ENCODE assay signal across 16 cellular contexts in the genomic region with DNA sequence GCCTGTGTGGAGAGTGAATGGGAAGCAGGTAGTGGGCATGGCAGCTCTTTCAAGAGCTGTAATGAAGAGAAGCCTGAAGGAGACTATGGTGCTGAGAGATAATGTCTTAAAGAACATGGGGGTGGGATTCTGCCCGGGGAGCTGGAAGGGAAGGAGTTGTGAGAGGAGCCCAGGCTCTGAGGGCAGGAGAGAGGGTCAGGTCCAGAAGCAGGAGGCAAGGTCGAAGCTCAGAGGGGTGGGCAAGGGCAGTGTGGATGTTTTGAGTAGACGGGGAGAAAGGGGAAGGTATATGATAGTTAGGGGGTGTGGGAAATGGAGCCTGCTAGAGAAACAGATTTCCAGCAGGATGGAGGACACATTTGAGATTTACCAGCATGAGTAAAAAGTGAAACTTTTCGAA. TPM values are rescaled to one million over a fixed set of nuclear protein-coding genes. Genes with fewer than 3 reads are reported as not detected.
A peak's percentile ranks its signal among the peaks of the same experiment; 100 is the strongest.
DNase-seq lines count a peak whose midpoint lies in the region; ATAC-seq, FAIRE-seq and TF ChIP-seq lines count a peak whose summit lies in the region.
"Had no signal": no experiment of that assay in that cellular context is flagged by ENCODE, and none has a peak within 500 bp of the region (broad histone marks: within the 10 kb centered on the region; RNA-seq: fewer than 3 reads in every experiment).

No MANE protein-coding gene starts in this region.

- H3K4me1 Mint-ChIP-seq in activated B cell treated with CpG ODN at 0.5 μM for 24 hours = peaks cover 44% of the 10 kb centered on the region
- H3K4me1 Mint-ChIP-seq in stimulated activated naive CD8-positive, alpha-beta T cell treated with anti-CD3 and anti-CD28 coated beads, Interleukin-15, amount 100 ng/mL, for 72 hours = peaks cover 51% of the 10 kb centered on the region

- H3K9me3 Mint-ChIP-seq in activated B cell treated with CpG ODN at 0.5 μM for 24 hours = no peaks in the 10 kb centered on the region
- H3K9me3 Mint-ChIP-seq in stimulated activated naive CD8-positive, alpha-beta T cell treated with anti-CD3 and anti-CD28 coated beads, Interleukin-15, amount 100 ng/mL, for 72 hours = no peaks in the 10 kb centered on the region

- peaks cover 53% of the 10 kb centered on the region for H3K79me2 ChIP-seq in HepG2 (ENCODE audit: insufficient read depth, low read length)

- 82% methylated on average over 4 of the region's 4 CpGs for WGBS in HepG2 (ENCODE audit: low lambda C conversion rate)

- TF ChIP-seq POLR2A in HepG2 (IDR thresholded peaks at IDR 0.05; ENCODE audit: insufficient read depth in 1 of 2, low read depth in 2 of 2, low read length in 2 of 2) = no peak

- H4K20me1 ChIP-seq in HepG2 (ENCODE audit: insufficient read depth, low read length) = peaks cover 17% of the 10 kb centered on the region; the same call in 1 of the 2 replicates

- H3K27me3 ChIP-seq in HepG2 (ENCODE audit: control insufficient read depth in 1 of 2, insufficient read depth in 2 of 2, low read length in 2 of 2) = peaks cover 0 to 4% of the 10 kb centered on the region in 2 experiments; a peak in 1 of 5 replicates
- H3K27me3 ChIP-seq: right atrium auricular region had no signal

- in situ Hi-C loops in HepG2 (cut with HindIII; ENCODE audit: extremely low pct_ligation_motif_present, low pct_unique_long_range_greater_than_20kb) = no loop called here

- H3K36me3 ChIP-seq in HepG2 (replicated peaks in 1 of 2; ENCODE audit: control insufficient read depth in 1 of 2, insufficient read depth in 2 of 2, low read length in 2 of 2) = peaks cover 20 to 36% of the 10 kb centered on the region in 2 experiments

- no peaks in the 10 kb centered on the region for H3K27me3 Mint-ChIP-seq in activated B cell treated with CpG ODN at 0.5 μM for 24 hours
- no peaks in the 10 kb centered on the region for H3K27me3 Mint-ChIP-seq in stimulated activated naive CD8-positive, alpha-beta T cell treated with anti-CD3 and anti-CD28 coated beads, Interleukin-15, amount 100 ng/mL, for 72 hours

- peak overlapping the region in 1 of 3 experiments; percentile 90; a peak in 1 of 6 replicates for H3K4me3 ChIP-seq in HepG2 (replicated peaks in 1 of 3; ENCODE audit: insufficient read depth in 1 of 3, low read depth in 2 of 3, low read length in 3 of 3)
- H3K4me3 ChIP-seq: right atrium auricular region had no signal

- CTCF ChIA-PET in activated B cell treated with CpG ODN at 0.5 μM for 24 hours (lab: Charles Lee) = no interaction called here
- CTCF ChIA-PET in HepG2 (lab: Yijun Ruan, JAX; ENCODE audit: low intra/inter-chr PET ratio, low total read pairs) = no interaction called here

- no TSS peak for BruUV-seq in HepG2 (replicated peaks; lab: Mats Ljungman, UMichigan)

- peak overlapping the region; percentile 95 for H3K4me3 Mint-ChIP-seq in activated B cell treated with CpG ODN at 0.5 μM for 24 hours
- H3K4me3 Mint-ChIP-seq in stimulated activated naive CD8-positive, alpha-beta T cell treated with anti-CD3 and anti-CD28 coated beads, Interleukin-15, amount 100 ng/mL, for 72 hours = peak overlapping the region; percentile 11 to 80

- no peak overlapping the region for H2AFZ ChIP-seq in HepG2 (ENCODE audit: low read length)

- no peak for TF ChIP-seq RAD21 in HepG2 (CRISPR knock-in tag; IDR thresholded peaks at IDR 0.05)

- no peaks in the 10 kb centered on the region for H3K9me3 ChIP-seq in HepG2 (ENCODE audit: low read length)
- H3K9me3 ChIP-seq: right atrium auricular region had no signal

- H3K4me1 ChIP-seq in HepG2 (ENCODE audit: insufficient read depth, low read length) = peaks cover 37% of the 10 kb centered on the region

- TF ChIP-seq CTCF in activated B cell treated with CpG ODN at 0.5 μM for 24 hours (IDR thresholded peaks at IDR 0.05) (no peak), HepG2 (CRISPR knock-in tag; IDR thresholded peaks at IDR 0.05) (no peak)

- FAIRE-seq in HepG2 (lab: Jason Lieb, UNC) = no peak
- FAIRE-seq: colon had no signal

- DNase-seq in left ventricle myocardium superior (peak; percentile 18), Right ventricle myocardium inferior (ENCODE audit: missing footprints) (no peak), activated B cell treated with CpG ODN at 0.5 μM for 24 hours (no peak), HepG2 (ENCODE audit: low spot score) (no peak), mesenteric fat pad (ENCODE audit: low spot score) (no peak), NCI-H748 (lab: John Stamatoyannopoulos, UW; ENCODE audit: unreplicated experiment) (no peak), NCI-H345 treated with DMSO at 0.1 percent for 48 hours (lab: John Stamatoyannopoulos, UW; ENCODE audit: unreplicated experiment) (no peak)
- no peak for DNase-seq in stimulated activated naive CD8-positive, alpha-beta T cell treated with anti-CD3 and anti-CD28 coated beads, Interleukin-15, amount 100 ng/mL, for 72 hours
- DNase-seq: activated CD4-positive, CD25-positive, alpha-beta regulatory T cell; NCI-H1048; NCI-H510A; substantia nigra had no signal

- POLR2A ChIA-PET in activated B cell treated with CpG ODN at 0.5 μM for 24 hours (lab: Charles Lee) = interaction anchor here (6.3 kb wide), 1 partner anchor 23 kb away, joined by 536 read pairs; a partner anchor contains a TSS
- POLR2A ChIA-PET in HepG2 (lab: Yijun Ruan, JAX) = interaction anchor here (1.4 to 6.0 kb wide), 4 partner anchors 9 to 29 kb away, joined by 5 to 149 read pairs (median 116); a partner anchor contains a TSS

- no peak overlapping the region for H3K27ac Mint-ChIP-seq in activated B cell treated with CpG ODN at 0.5 μM for 24 hours
- H3K27ac Mint-ChIP-seq in stimulated activated naive CD8-positive, alpha-beta T cell treated with anti-CD3 and anti-CD28 coated beads, Interleukin-15, amount 100 ng/mL, for 72 hours = peak overlapping the region in 1 of 2 donors; percentile 20

- H3K27ac ChIP-seq in HepG2 (ENCODE audit: extremely low read length, insufficient read depth, low read length) = no peak overlapping the region
- H3K27ac ChIP-seq: C4-2B had no signal

- TF ChIP-seq EP300 in HepG2 (IDR thresholded peaks at IDR 0.05; ENCODE audit: low read depth in 2 of 2, low read length in 2 of 2) (no peak), HepG2 (CRISPR knock-in tag; IDR thresholded peaks at IDR 0.05; ENCODE audit: borderline replicate concordance) (no peak)

- intact Hi-C loops in left ventricle myocardium superior (cut with micrococcal nuclease) = no loop called here
- intact Hi-C loops in Right ventricle myocardium inferior (cut with DNase I) = no loop called here
- intact Hi-C loops in activated B cell treated with CpG ODN at 0.5 μM for 24 hours (cut with micrococcal nuclease) = no loop called here
- intact Hi-C loops in HepG2 (cut with micrococcal nuclease; ENCODE audit: unreplicated experiment) = no loop called here

- peak overlapping the region; percentile 24; the same call in 1 of the 2 replicates for H3K9ac ChIP-seq in HepG2 (ENCODE audit: insufficient read depth, low read depth, low read length)

- ATAC-seq in left ventricle myocardium superior (no peak), Right ventricle myocardium inferior (no peak), activated B cell treated with CpG ODN at 0.5 μM for 24 hours (ENCODE audit: low read depth) (no peak), HepG2 (no peak)
- ATAC-seq in stimulated activated naive CD8-positive, alpha-beta T cell treated with anti-CD3 and anti-CD28 coated beads, Interleukin-15, amount 100 ng/mL, for 72 hours = no peak
- ATAC-seq: HCT116 had no signal

- peaks cover 45% of the 10 kb centered on the region for H3K36me3 Mint-ChIP-seq in activated B cell treated with CpG ODN at 0.5 μM for 24 hours (ENCODE audit: low read depth)

- H3K4me2 ChIP-seq in HepG2 (ENCODE audit: low read depth, low read length) = peak overlapping the region; percentile 98

RNA-seq across cellular contexts. Expression of a gene that starts 2.1 kb away (rescaled TPM):
- total RNA-seq in left ventricle myocardium superior (51.2 TPM), Right ventricle myocardium inferior (51.8 TPM), activated B cell treated with CpG ODN at 0.5 μM for 24 hours (55.2 and 61.8 TPM in 2 replicates), HepG2 (2016; rRNA removed; fragmentation: Illumina TruSeq; extraction: Trizol) (16.5 and 32.4 TPM in 2 replicates), mesenteric fat pad (18.2 TPM)
- 18.3 and 20.3 TPM in 2 replicates for total RNA-seq in HepG2 (2016; cell fraction: cytosol; rRNA removed; fragmentation: Illumina TruSeq; extraction: Trizol; ENCODE audit: low read depth)
- total RNA-seq in HepG2 (2016; cell fraction: insoluble cytoplasmic fraction; rRNA removed; fragmentation: Illumina TruSeq; extraction: Trizol) = 16.1 and 35.0 TPM in 2 replicates
- total RNA-seq in HepG2 (2016; cell fraction: membrane; rRNA removed; fragmentation: Illumina TruSeq; extraction: Trizol) = 28.2 and 28.4 TPM in 2 replicates
- 26.3 and 36.2 TPM in 2 replicates for total RNA-seq in HepG2 (2016; cell fraction: nucleus; rRNA removed; fragmentation: Illumina TruSeq; extraction: Trizol)
- 27.6 and 40.7 TPM in 2 replicates for polyA plus RNA-seq in HepG2 (2011; rRNA removed)
- 15.8 and 24.7 TPM in 2 replicates for polyA plus RNA-seq in HepG2 (2011; cell fraction: cytosol; rRNA removed)
- 157 and 173 TPM in 2 replicates for polyA plus RNA-seq in HepG2 (2011; cell fraction: nucleus; rRNA removed)
- 24.4 and 27.6 TPM in 2 replicates for polyA plus RNA-seq in HepG2 (2012)
- polyA plus RNA-seq in HepG2 (2016; cell fraction: cytosol; fragmentation: Illumina TruSeq; extraction: Trizol; ENCODE audit: low read depth) = 9.1 and 9.4 TPM in 2 replicates
- 17.4 and 18.2 TPM in 2 replicates for polyA plus RNA-seq in HepG2 (2016; cell fraction: insoluble cytoplasmic fraction; fragmentation: Illumina TruSeq; extraction: Trizol; ENCODE audit: low read depth)
- 15.5 and 17.2 TPM in 2 replicates for polyA plus RNA-seq in HepG2 (2016; cell fraction: membrane; fragmentation: Illumina TruSeq; extraction: Trizol; ENCODE audit: low read depth)
- 59.4 and 61.4 TPM in 2 replicates for polyA plus RNA-seq in HepG2 (2016; cell fraction: nucleus; fragmentation: Illumina TruSeq; extraction: Trizol; ENCODE audit: insufficient read depth, low read depth)
- polyA minus RNA-seq in HepG2 (2011; rRNA and poly(A)+ RNA removed; ENCODE audit: low replicate concordance) = 11.2 and 33.8 TPM in 2 replicates
- polyA minus RNA-seq in HepG2 (2011; cell fraction: cytosol; rRNA and poly(A)+ RNA removed) = 10.8 TPM in 2 replicates
- polyA minus RNA-seq in HepG2 (2011; cell fraction: nucleus; rRNA and poly(A)+ RNA removed) = 50.0 and 57.6 TPM in 2 replicates

RNA-seq across cellular contexts. Expression of a gene that starts 20.4 kb away (rescaled TPM):
- total RNA-seq in left ventricle myocardium superior = 105 TPM
- total RNA-seq in Right ventricle myocardium inferior = 98.4 TPM
- total RNA-seq in activated B cell treated with CpG ODN at 0.5 μM for 24 hours = 70.0 and 71.0 TPM in 2 replicates
- 13.0 and 27.6 TPM in 2 replicates for total RNA-seq in HepG2 (2016; rRNA removed; fragmentation: Illumina TruSeq; extraction: Trizol)
- 21.9 and 24.8 TPM in 2 replicates for total RNA-seq in HepG2 (2016; cell fraction: cytosol; rRNA removed; fragmentation: Illumina TruSeq; extraction: Trizol; ENCODE audit: low read depth)
- total RNA-seq in HepG2 (2016; cell fraction: insoluble cytoplasmic fraction; rRNA removed; fragmentation: Illumina TruSeq; extraction: Trizol) = 12.9 and 23.2 TPM in 2 replicates
- total RNA-seq in HepG2 (2016; cell fraction: membrane; rRNA removed; fragmentation: Illumina TruSeq; extraction: Trizol) = 50.1 and 53.8 TPM in 2 replicates
- 17.5 and 21.9 TPM in 2 replicates for total RNA-seq in HepG2 (2016; cell fraction: nucleus; rRNA removed; fragmentation: Illumina TruSeq; extraction: Trizol)
- 18.0 and 28.8 TPM in 2 replicates for polyA plus RNA-seq in HepG2 (2011; rRNA removed)
- polyA plus RNA-seq in HepG2 (2011; cell fraction: cytosol; rRNA removed) = 20.3 and 26.3 TPM in 2 replicates
- 94.3 and 114 TPM in 2 replicates for polyA plus RNA-seq in HepG2 (2011; cell fraction: nucleus; rRNA removed)
- polyA plus RNA-seq in HepG2 (2012) = 37.2 and 56.3 TPM in 2 replicates
- 43.4 and 46.1 TPM in 2 replicates for polyA plus RNA-seq in HepG2 (2016; cell fraction: cytosol; fragmentation: Illumina TruSeq; extraction: Trizol; ENCODE audit: low read depth)
- 40.1 and 49.6 TPM in 2 replicates for polyA plus RNA-seq in HepG2 (2016; cell fraction: insoluble cytoplasmic fraction; fragmentation: Illumina TruSeq; extraction: Trizol; ENCODE audit: low read depth)
- 85.0 and 102 TPM in 2 replicates for polyA plus RNA-seq in HepG2 (2016; cell fraction: membrane; fragmentation: Illumina TruSeq; extraction: Trizol; ENCODE audit: low read depth)
- 57.9 and 59.3 TPM in 2 replicates for polyA plus RNA-seq in HepG2 (2016; cell fraction: nucleus; fragmentation: Illumina TruSeq; extraction: Trizol; ENCODE audit: insufficient read depth, low read depth)
- polyA minus RNA-seq in HepG2 (2011; rRNA and poly(A)+ RNA removed; ENCODE audit: low replicate concordance) = 15.3 and 64.5 TPM in 2 replicates
- polyA minus RNA-seq in HepG2 (2011; cell fraction: cytosol; rRNA and poly(A)+ RNA removed) = 55.0 and 57.6 TPM in 2 replicates
- 18.6 and 21.0 TPM in 2 replicates for polyA minus RNA-seq in HepG2 (2011; cell fraction: nucleus; rRNA and poly(A)+ RNA removed)
- 69.9 TPM for total RNA-seq in mesenteric fat pad

RNA-seq across cellular contexts. Expression of a gene that starts 28.5 kb away (rescaled TPM):
- total RNA-seq in left ventricle myocardium superior = 13.2 TPM
- total RNA-seq in Right ventricle myocardium inferior = 14.4 TPM
- total RNA-seq in activated B cell treated with CpG ODN at 0.5 μM for 24 hours = 11.5 and 11.8 TPM in 2 replicates
- total RNA-seq in HepG2 (2016; rRNA removed; fragmentation: Illumina TruSeq; extraction: Trizol) = 2.5 and 5.2 TPM in 2 replicates
- total RNA-seq in HepG2 (2016; cell fraction: cytosol; rRNA removed; fragmentation: Illumina TruSeq; extraction: Trizol; ENCODE audit: low read depth) = 4.5 and 4.9 TPM in 2 replicates
- 2.9 and 5.6 TPM in 2 replicates for total RNA-seq in HepG2 (2016; cell fraction: insoluble cytoplasmic fraction; rRNA removed; fragmentation: Illumina TruSeq; extraction: Trizol)
- 6.2 and 6.3 TPM in 2 replicates for total RNA-seq in HepG2 (2016; cell fraction: membrane; rRNA removed; fragmentation: Illumina TruSeq; extraction: Trizol)
- total RNA-seq in HepG2 (2016; cell fraction: nucleus; rRNA removed; fragmentation: Illumina TruSeq; extraction: Trizol) = 7.1 TPM in 2 replicates
- 6.7 and 8.6 TPM in 2 replicates for polyA plus RNA-seq in HepG2 (2011; rRNA removed)
- polyA plus RNA-seq in HepG2 (2011; cell fraction: cytosol; rRNA removed) = 3.4 and 4.1 TPM in 2 replicates
- polyA plus RNA-seq in HepG2 (2011; cell fraction: nucleus; rRNA removed) = 6.6 and 6.7 TPM in 2 replicates
- polyA plus RNA-seq in HepG2 (2012) = 5.4 and 6.8 TPM in 2 replicates
- 4.9 and 6.2 TPM in 2 replicates for polyA plus RNA-seq in HepG2 (2016; cell fraction: cytosol; fragmentation: Illumina TruSeq; extraction: Trizol; ENCODE audit: low read depth)
- polyA plus RNA-seq in HepG2 (2016; cell fraction: insoluble cytoplasmic fraction; fragmentation: Illumina TruSeq; extraction: Trizol; ENCODE audit: low read depth) = 3.9 and 4.1 TPM in 2 replicates
- 5.5 and 7.1 TPM in 2 replicates for polyA plus RNA-seq in HepG2 (2016; cell fraction: membrane; fragmentation: Illumina TruSeq; extraction: Trizol; ENCODE audit: low read depth)
- 11.1 and 15.5 TPM in 2 replicates for polyA plus RNA-seq in HepG2 (2016; cell fraction: nucleus; fragmentation: Illumina TruSeq; extraction: Trizol; ENCODE audit: insufficient read depth, low read depth)
- polyA minus RNA-seq in HepG2 (2011; rRNA and poly(A)+ RNA removed; ENCODE audit: low replicate concordance) = 2.8 and 4.2 TPM in 2 replicates
- 1.7 and 2.2 TPM in 2 replicates for polyA minus RNA-seq in HepG2 (2011; cell fraction: cytosol; rRNA and poly(A)+ RNA removed)
- 11.5 and 12.3 TPM in 2 replicates for polyA minus RNA-seq in HepG2 (2011; cell fraction: nucleus; rRNA and poly(A)+ RNA removed)
- total RNA-seq in mesenteric fat pad = 3.8 TPM

RNA-seq across cellular contexts. Expression of a gene that starts 30.9 kb away (rescaled TPM):
- 5.1 TPM for total RNA-seq in left ventricle myocardium superior
- total RNA-seq in Right ventricle myocardium inferior = 5.9 TPM
- 33.4 and 40.4 TPM in 2 replicates for total RNA-seq in activated B cell treated with CpG ODN at 0.5 μM for 24 hours
- 7.3 and 11.7 TPM in 2 replicates for total RNA-seq in HepG2 (2016; rRNA removed; fragmentation: Illumina TruSeq; extraction: Trizol)
- 9.7 and 12.6 TPM in 2 replicates for total RNA-seq in HepG2 (2016; cell fraction: cytosol; rRNA removed; fragmentation: Illumina TruSeq; extraction: Trizol; ENCODE audit: low read depth)
- total RNA-seq in HepG2 (2016; cell fraction: insoluble cytoplasmic fraction; rRNA removed; fragmentation: Illumina TruSeq; extraction: Trizol) = 8.8 and 12.4 TPM in 2 replicates
- total RNA-seq in HepG2 (2016; cell fraction: membrane; rRNA removed; fragmentation: Illumina TruSeq; extraction: Trizol) = 10.6 and 11.9 TPM in 2 replicates
- total RNA-seq in HepG2 (2016; cell fraction: nucleus; rRNA removed; fragmentation: Illumina TruSeq; extraction: Trizol) = 23.2 and 30.1 TPM in 2 replicates
- polyA plus RNA-seq in HepG2 (2011; rRNA removed) = 18.8 and 20.5 TPM in 2 replicates
- 11.7 and 12.1 TPM in 2 replicates for polyA plus RNA-seq in HepG2 (2011; cell fraction: cytosol; rRNA removed)
- polyA plus RNA-seq in HepG2 (2011; cell fraction: nucleus; rRNA removed) = 55.1 and 66.4 TPM in 2 replicates
- 8.0 and 8.9 TPM in 2 replicates for polyA plus RNA-seq in HepG2 (2012)
- 2.6 and 3.4 TPM in 2 replicates for polyA plus RNA-seq in HepG2 (2016; cell fraction: cytosol; fragmentation: Illumina TruSeq; extraction: Trizol; ENCODE audit: low read depth)
- polyA plus RNA-seq in HepG2 (2016; cell fraction: insoluble cytoplasmic fraction; fragmentation: Illumina TruSeq; extraction: Trizol; ENCODE audit: low read depth) = 7.8 and 8.8 TPM in 2 replicates
- polyA plus RNA-seq in HepG2 (2016; cell fraction: membrane; fragmentation: Illumina TruSeq; extraction: Trizol; ENCODE audit: low read depth) = 4.9 and 6.3 TPM in 2 replicates
- polyA plus RNA-seq in HepG2 (2016; cell fraction: nucleus; fragmentation: Illumina TruSeq; extraction: Trizol; ENCODE audit: insufficient read depth, low read depth) = 30.4 and 35.4 TPM in 2 replicates
- 41.3 and 43.1 TPM in 2 replicates for polyA minus RNA-seq in HepG2 (2011; rRNA and poly(A)+ RNA removed; ENCODE audit: low replicate concordance)
- polyA minus RNA-seq in HepG2 (2011; cell fraction: cytosol; rRNA and poly(A)+ RNA removed) = 6.0 and 6.9 TPM in 2 replicates
- polyA minus RNA-seq in HepG2 (2011; cell fraction: nucleus; rRNA and poly(A)+ RNA removed) = 52.8 and 56.1 TPM in 2 replicates
- 11.4 TPM for total RNA-seq in mesenteric fat pad

RNA-seq across cellular contexts. Expression of a gene that starts 36.6 kb away (rescaled TPM):
- total RNA-seq in left ventricle myocardium superior (2.1 TPM), Right ventricle myocardium inferior (2.2 TPM), activated B cell treated with CpG ODN at 0.5 μM for 24 hours (1.6 TPM in 2 replicates), HepG2 (2016; rRNA removed; fragmentation: Illumina TruSeq; extraction: Trizol) (21.6 and 27.1 TPM in 2 replicates), mesenteric fat pad (1.9 TPM)
- total RNA-seq in HepG2 (2016; cell fraction: cytosol; rRNA removed; fragmentation: Illumina TruSeq; extraction: Trizol; ENCODE audit: low read depth) = 10.2 and 10.8 TPM in 2 replicates
- total RNA-seq in HepG2 (2016; cell fraction: insoluble cytoplasmic fraction; rRNA removed; fragmentation: Illumina TruSeq; extraction: Trizol) = 21.3 and 26.9 TPM in 2 replicates
- total RNA-seq in HepG2 (2016; cell fraction: membrane; rRNA removed; fragmentation: Illumina TruSeq; extraction: Trizol) = 25.5 and 33.7 TPM in 2 replicates
- total RNA-seq in HepG2 (2016; cell fraction: nucleus; rRNA removed; fragmentation: Illumina TruSeq; extraction: Trizol) = 19.4 and 20.1 TPM in 2 replicates
- polyA plus RNA-seq in HepG2 (2011; rRNA removed) = 44.2 and 60.8 TPM in 2 replicates
- polyA plus RNA-seq in HepG2 (2011; cell fraction: cytosol; rRNA removed) = 37.9 and 80.2 TPM in 2 replicates
- polyA plus RNA-seq in HepG2 (2011; cell fraction: nucleus; rRNA removed) = 150 and 165 TPM in 2 replicates
- 34.0 and 39.9 TPM in 2 replicates for polyA plus RNA-seq in HepG2 (2012)
- polyA plus RNA-seq in HepG2 (2016; cell fraction: cytosol; fragmentation: Illumina TruSeq; extraction: Trizol; ENCODE audit: low read depth) = 6.5 and 7.6 TPM in 2 replicates
- polyA plus RNA-seq in HepG2 (2016; cell fraction: insoluble cytoplasmic fraction; fragmentation: Illumina TruSeq; extraction: Trizol; ENCODE audit: low read depth) = 14.4 and 15.8 TPM in 2 replicates
- polyA plus RNA-seq in HepG2 (2016; cell fraction: membrane; fragmentation: Illumina TruSeq; extraction: Trizol; ENCODE audit: low read depth) = 17.8 and 17.9 TPM in 2 replicates
- 29.6 and 37.8 TPM in 2 replicates for polyA plus RNA-seq in HepG2 (2016; cell fraction: nucleus; fragmentation: Illumina TruSeq; extraction: Trizol; ENCODE audit: insufficient read depth, low read depth)
- 0.14 and 219 TPM in 2 replicates for polyA minus RNA-seq in HepG2 (2011; rRNA and poly(A)+ RNA removed; ENCODE audit: low replicate concordance)
- 44.3 and 46.7 TPM in 2 replicates for polyA minus RNA-seq in HepG2 (2011; cell fraction: cytosol; rRNA and poly(A)+ RNA removed)
- polyA minus RNA-seq in HepG2 (2011; cell fraction: nucleus; rRNA and poly(A)+ RNA removed) = 30.9 and 33.3 TPM in 2 replicates
